Comparison of ENCODE assay signal across 20 cellular contexts in genomic region chr17:9285602-9286001, GRCh38.
A peak's percentile ranks its signal among the peaks of the same experiment; 100 is the strongest.
DNase-seq lines count a peak whose midpoint lies in the region; ATAC-seq, FAIRE-seq and TF ChIP-seq lines count a peak whose summit lies in the region.
"Had no signal": no experiment of that assay in that cellular context is flagged by ENCODE, and none has a peak within 500 bp of the region (broad histone marks: within the 10 kb centered on the region; RNA-seq: fewer than 3 reads in every experiment).

No MANE protein-coding gene starts in this region.

- 85% methylated on average over 4 of the region's 4 CpGs for WGBS in A549 (ENCODE audit: missing lambda C conversion rate)
- 7 to 10% methylated on average over 4 of the region's 4 CpGs for WGBS in GM23248 (ENCODE audit: low coverage in 1 of 2, low lambda C conversion rate in 2 of 2, missing lambda C conversion rate in 2 of 2), 2 experiments

- no peaks in the 10 kb centered on the region for H3K9me2 ChIP-seq in GM23248 (ENCODE audit: insufficient read depth)

- peak overlapping the region; percentile 60 for H2AFZ ChIP-seq in GM23248
- no peak overlapping the region for H2AFZ ChIP-seq in fibroblast of lung (ENCODE audit: low read length)

- no peaks in the 10 kb centered on the region for H3K9me3 ChIP-seq in A549
- H3K9me3 ChIP-seq in GM23248 (ENCODE audit: low read depth) = no peaks in the 10 kb centered on the region
- no peaks in the 10 kb centered on the region for H3K9me3 ChIP-seq in fibroblast of lung (ENCODE audit: control insufficient read depth, insufficient read depth, low read depth, low read length)
- no peaks in the 10 kb centered on the region for H3K9me3 ChIP-seq in A673 (ENCODE audit: low read depth, low read length, poor library complexity, severe bottlenecking)

- H3F3A ChIP-seq in GM23248 (ENCODE audit: insufficient read depth) = peaks cover 9% of the 10 kb centered on the region; the same call in 1 of the 2 replicates

- H3K79me2 ChIP-seq in GM23248 (ENCODE audit: insufficient read depth) (no peaks in the 10 kb centered on the region), fibroblast of lung (ENCODE audit: control insufficient read depth, insufficient read depth, low read length) (no peaks in the 10 kb centered on the region)

- TF ChIP-seq RAD21 in A549 (conservative IDR thresholded peaks at IDR 0.05 in 1 of 2, IDR thresholded peaks at IDR 0.05 in 1 of 2) = no peak

- CTCF ChIA-PET in A549 (lab: Yijun Ruan, JAX) (no interaction called here), A673 (lab: Charles Lee) (no interaction called here)

- BruUV-seq in A673 (replicated peaks; lab: Mats Ljungman, UMichigan) = no TSS peak

- H3K4me2 ChIP-seq in A549 = no peak overlapping the region
- peak overlapping the region; percentile 90 for H3K4me2 ChIP-seq in GM23248 (ENCODE audit: unreplicated experiment)
- peak overlapping the region; percentile 28 for H3K4me2 ChIP-seq in fibroblast of lung (ENCODE audit: extremely low read depth, insufficient read depth, low read length)
- H3K4me2 ChIP-seq: KMS-11 had no signal

- no peak for TF ChIP-seq EP300 in A549 (IDR thresholded peaks at IDR 0.05)

- DNase-seq in A549 (ENCODE audit: low read depth in 1 of 2, low spot score in 1 of 2) = no peak
- DNase-seq in GM23248 = peak; percentile 68
- DNase-seq in fibroblast of lung (ENCODE audit: low read depth in 2 of 2) = no peak
- DNase-seq in sciatic nerve (ENCODE audit: low spot score) = no peak
- no peak for DNase-seq in occipital lobe (lab: John Stamatoyannopoulos, UW)
- no peak for DNase-seq in putamen (ENCODE audit: low spot score)
- no peak for DNase-seq in A673 (ENCODE audit: low spot score)
- DNase-seq: CD8-positive, alpha-beta T cell; H9; MM.1S; NCI-H1105 treated with DMSO at 0.1 percent for 48 hours; NCI-H187; NCI-H446 treated with DMSO at 0.1 percent for 48 hours; NCI-H748 treated with DMSO at 0.1 percent for 48 hours had no signal

- H3K4me1 ChIP-seq in A549 (no peaks in the 10 kb centered on the region), GM23248 (ENCODE audit: insufficient read depth) (peaks cover 36% of the 10 kb centered on the region), fibroblast of lung (ENCODE audit: control insufficient read depth, extremely low read depth, insufficient read depth, low read length) (no peaks in the 10 kb centered on the region), A673 (ENCODE audit: insufficient read depth, low read length, poor library complexity, severe bottlenecking) (peaks cover 7% of the 10 kb centered on the region)

- ATAC-seq in A549 (no peak), sciatic nerve (peak; percentile 61), GM21367 (IDR thresholded peaks at IDR 0.05; ENCODE audit: unreplicated experiment) (no peak)
- ATAC-seq: CD8-positive, alpha-beta T cell; Panc1; Right ventricle myocardium inferior had no signal

- peak overlapping the region; percentile 74 for H3K9ac ChIP-seq in GM23248
- H3K9ac ChIP-seq in fibroblast of lung (ENCODE audit: insufficient read depth, low read length) = no peak overlapping the region
- H3K9ac ChIP-seq: KMS-11 had no signal

- intact Hi-C loops in sciatic nerve (cut with DNase I) = no loop called here
- intact Hi-C loops in A673 (cut with micrococcal nuclease; ENCODE audit: unreplicated experiment) = no loop called here

- POLR2A ChIA-PET in A549 (lab: Yijun Ruan, JAX) (no interaction called here), A673 (lab: Charles Lee; ENCODE audit: low non-redundant PET) (no interaction called here)

- TF ChIP-seq CTCF in A549 (IDR thresholded peaks at IDR 0.05) (no peak), fibroblast of lung (conservative IDR thresholded peaks at IDR 0.05 in 1 of 2, IDR thresholded peaks at IDR 0.05 in 1 of 2; ENCODE audit: low read depth in 1 of 2, low read length in 2 of 2) (no peak), A673 (conservative IDR thresholded peaks at IDR 0.05; ENCODE audit: low read depth, low read length) (no peak)

- H3K27me3 ChIP-seq in GM23248 (replicated peaks; ENCODE audit: insufficient read depth) = no peaks in the 10 kb centered on the region
- H3K27me3 ChIP-seq in fibroblast of lung (ENCODE audit: control insufficient read depth, insufficient read depth, low read length) = no peaks in the 10 kb centered on the region
- H3K27me3 ChIP-seq in A673 (replicated peaks; ENCODE audit: insufficient read depth, low read depth, low read length, poor library complexity) = no peaks in the 10 kb centered on the region

- no peak overlapping the region for H3K4me3 ChIP-seq in A549
- peak overlapping the region; percentile 66 for H3K4me3 ChIP-seq in GM23248
- peak overlapping the region in 1 of 4 experiments; percentile 32 for H3K4me3 ChIP-seq in fibroblast of lung (replicated peaks in 1 of 4; ENCODE audit: control extremely low read depth in 1 of 4, insufficient read depth in 1 of 4, low read depth in 3 of 4, low read length in 4 of 4)
- H3K4me3 ChIP-seq in A673 (ENCODE audit: low read depth, low read length, poor library complexity, severe bottlenecking) = no peak overlapping the region

- in situ Hi-C loops in GM23248 (cut with MboI) = no loop called here

- H4K20me1 ChIP-seq in GM23248 (ENCODE audit: insufficient read depth) (no peaks in the 10 kb centered on the region), fibroblast of lung (ENCODE audit: control insufficient read depth, extremely low read depth, insufficient read depth, low read length) (no peaks in the 10 kb centered on the region)

- TF ChIP-seq POLR2A in A549 (IDR thresholded peaks at IDR 0.05; ENCODE audit: low read length) = no peak

- no peak overlapping the region for H3K27ac ChIP-seq in A549
- H3K27ac ChIP-seq in GM23248 = peak overlapping the region; percentile 31
- no peak overlapping the region for H3K27ac ChIP-seq in fibroblast of lung (ENCODE audit: insufficient read depth, low read length)
- H3K27ac ChIP-seq in A673 (ENCODE audit: low read depth, low read length, poor library complexity, severe bottlenecking) = no peak overlapping the region
- H3K27ac ChIP-seq: KMS-11 had no signal

- no peaks in the 10 kb centered on the region for H3K36me3 ChIP-seq in GM23248 (ENCODE audit: low read depth)
- H3K36me3 ChIP-seq in fibroblast of lung (ENCODE audit: control insufficient read depth, insufficient read depth, low read length) = no peaks in the 10 kb centered on the region
- no peaks in the 10 kb centered on the region for H3K36me3 ChIP-seq in A673 (ENCODE audit: insufficient read depth, low read length, poor library complexity, severe bottlenecking)

- FAIRE-seq in A549 (lab: Jason Lieb, UNC) = peak; percentile 89
- FAIRE-seq: A204.1, D721Med had no signal

TF ChIP-seq in A549, 52 proteins besides CTCF, POLR2A, EP300 and RAD21:
- TF ChIP-seq E2F6 (IDR thresholded peaks at IDR 0.05; ENCODE audit: borderline replicate concordance, low read depth) (no peak), HDAC2 (IDR thresholded peaks at IDR 0.05) (no peak), ZC3H11A (IDR thresholded peaks at IDR 0.05) (no peak), TFCP2L1 (CRISPR knock-in tag; IDR thresholded peaks at IDR 0.05) (no peak)
TF ChIP-seq in A549: peak in this region for 0.
